In genomic region chr11:96426356-96427103, GRCh38 we compare ENCODE assay signal across 8 cellular contexts. TPM values are rescaled to one million over a fixed set of nuclear protein-coding genes. Genes with fewer than 3 reads are reported as not detected.
DNase-seq lines count a peak whose midpoint lies in the region; ATAC-seq lines count a peak whose summit lies in the region.

No MANE protein-coding gene starts in this region.

- no peaks in the 10 kb centered on the region for H3K9me3 Mint-ChIP-seq in stimulated activated naive B cell treated with anti-CD40 and anti-IgM and Interleukin-4, amounts not matched to agents 10 μg/mL and 1 μg/mL and 100 μg/mL, for 72 hours

- no peak overlapping the region for H3K4me3 Mint-ChIP-seq in stimulated activated naive B cell treated with anti-CD40 and anti-IgM and Interleukin-4, amounts not matched to agents 10 μg/mL and 1 μg/mL and 100 μg/mL, for 72 hours

- DNase-seq in EL (peak; percentile 50), H7 (peak; percentile 56), NCI-H2107 (lab: John Stamatoyannopoulos, UW) (peak; percentile 6), astrocyte of the hippocampus (ENCODE audit: low read depth, low spot score) (peak; percentile 64)
- DNase-seq in stimulated activated naive B cell treated with anti-CD40 and anti-IgM and Interleukin-4, amounts not matched to agents 10 μg/mL and 1 μg/mL and 100 μg/mL, for 72 hours = no peak
- no peak for DNase-seq in effector CD4-positive, alpha-beta T cell

- H3K27me3 Mint-ChIP-seq in stimulated activated naive B cell treated with anti-CD40 and anti-IgM and Interleukin-4, amounts not matched to agents 10 μg/mL and 1 μg/mL and 100 μg/mL, for 72 hours = peaks cover 23 to 27% of the 10 kb centered on the region in 2 donors

- H3K9ac ChIP-seq in iPS-15b (ENCODE audit: low read depth, low read length) = no peak overlapping the region

- H3K36me3 Mint-ChIP-seq in stimulated activated naive B cell treated with anti-CD40 and anti-IgM and Interleukin-4, amounts not matched to agents 10 μg/mL and 1 μg/mL and 100 μg/mL, for 72 hours = no peaks in the 10 kb centered on the region

- no peaks in the 10 kb centered on the region for H3K4me1 Mint-ChIP-seq in stimulated activated naive B cell treated with anti-CD40 and anti-IgM and Interleukin-4, amounts not matched to agents 10 μg/mL and 1 μg/mL and 100 μg/mL, for 72 hours

- H3K4me3 ChIP-seq in H7 (ENCODE audit: insufficient read depth, low read depth, low read length) (no peak overlapping the region), iPS-15b (ENCODE audit: low read depth, low read length) (peak overlapping the region; percentile 1)

- H3K27ac Mint-ChIP-seq in stimulated activated naive B cell treated with anti-CD40 and anti-IgM and Interleukin-4, amounts not matched to agents 10 μg/mL and 1 μg/mL and 100 μg/mL, for 72 hours = no peak overlapping the region

- H3K36me3 ChIP-seq in H7 (replicated peaks; ENCODE audit: control insufficient read depth, insufficient read depth, low read length) (no peaks in the 10 kb centered on the region), iPS-15b (ENCODE audit: control insufficient read depth, insufficient read depth, low read length) (no peaks in the 10 kb centered on the region)

- H3K27me3 ChIP-seq in H7 (ENCODE audit: control insufficient read depth, insufficient read depth, low read length) = no peaks in the 10 kb centered on the region
- no peaks in the 10 kb centered on the region for H3K27me3 ChIP-seq in iPS-15b (ENCODE audit: control insufficient read depth, insufficient read depth, low read length)

- no peaks in the 10 kb centered on the region for H3K4me1 ChIP-seq in iPS-15b (ENCODE audit: control insufficient read depth, insufficient read depth, low read length)

- ATAC-seq in stimulated activated naive B cell treated with anti-CD40 and anti-IgM and Interleukin-4, amounts not matched to agents 10 μg/mL and 1 μg/mL and 100 μg/mL, for 72 hours (replicated peaks) = peak; percentile 46 to 49
- ATAC-seq in GM21515 (IDR thresholded peaks at IDR 0.05; ENCODE audit: unreplicated experiment) = no peak

- H3K9me3 ChIP-seq in iPS-15b (ENCODE audit: control insufficient read depth, insufficient read depth, low read length) = no peaks in the 10 kb centered on the region

RNA-seq across cellular contexts. Expression of gene JRKL, which starts 36.7 kb away (rescaled TPM):
- 3.8 TPM in 2 replicates for total RNA-seq in H7 (2014; rRNA removed; shearing (Covaris generic))

RNA-seq across cellular contexts. Expression of gene CCDC82, which starts 36.8 kb away (rescaled TPM):
- total RNA-seq in H7 (2014; rRNA removed; shearing (Covaris generic)) = 7.4 and 10.0 TPM in 2 replicates

Comparison
In these comparisons a context has a peak if more than half of its experiments do, and no peak if none do; other contexts are left out.
1. DNase-seq: peak in EL (single experiment), H7 (single experiment), NCI-H2107 (single experiment) and astrocyte of the hippocampus (single experiment); none in stimulated activated naive B cell treated with anti-CD40 and anti-IgM and Interleukin-4, amounts not matched to agents 10 μg/mL and 1 μg/mL and 100 μg/mL, for 72 hours (single experiment) and effector CD4-positive, alpha-beta T cell (single experiment).